Comparison of ENCODE assay signal across 19 cellular contexts in the genomic region with DNA sequence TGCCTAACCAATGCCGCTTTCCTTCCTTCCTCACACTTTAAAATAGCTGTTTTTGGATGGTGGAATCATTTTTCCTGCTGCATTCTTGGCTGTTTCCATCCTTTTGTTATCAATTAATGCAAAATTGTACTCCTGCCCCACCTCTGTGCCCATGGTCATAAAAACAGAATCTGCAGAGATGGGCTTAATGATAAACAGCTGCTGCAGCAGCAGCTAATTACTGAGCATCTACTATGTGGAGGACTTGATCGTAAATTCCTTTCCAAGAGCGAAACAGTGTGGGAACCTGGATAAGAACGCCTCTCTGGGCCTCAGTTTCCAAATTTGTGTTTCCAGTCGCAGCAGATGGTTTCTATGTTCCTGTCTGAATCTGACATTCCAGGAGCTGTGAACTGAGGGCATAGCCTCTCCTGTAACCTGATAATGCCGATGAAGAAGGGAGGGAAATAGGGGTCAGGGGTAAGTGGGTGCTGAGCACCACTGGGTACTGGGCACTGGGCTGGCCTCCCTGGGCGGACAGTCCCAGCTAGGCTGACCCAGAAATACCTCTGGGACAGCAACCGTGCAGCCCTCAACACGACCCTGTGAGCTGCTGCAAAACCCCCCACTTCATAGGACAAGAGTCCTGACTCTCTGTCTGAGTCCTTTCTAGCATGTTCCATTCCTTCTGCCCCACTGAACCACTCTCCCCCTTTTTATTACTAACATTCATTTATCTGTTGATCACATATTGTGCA.
DNase-seq lines count a peak whose midpoint lies in the region; ATAC-seq and TF ChIP-seq lines count a peak whose summit lies in the region.
"Had no signal": no experiment of that assay in that cellular context is flagged by ENCODE, and none has a peak within 500 bp of the region (broad histone marks: within the 10 kb centered on the region; RNA-seq: fewer than 3 reads in every experiment).

No MANE protein-coding gene starts in this region.

- no peaks in the 10 kb centered on the region for H3K36me3 Mint-ChIP-seq in activated CD8-positive, alpha-beta memory T cell treated with anti-CD3 and anti-CD28 coated beads, Interleukin-2, amount 10 ng/mL, durations not matched to agents 7 days and 5 days
- no peaks in the 10 kb centered on the region for H3K36me3 Mint-ChIP-seq in natural killer cell treated with Interleukin-12 subunit alpha and Interleukin-12 subunit beta and Interleukin-15 and Interleukin-18, amount 100 ng/mL, for 72 hours

- H3K9me3 Mint-ChIP-seq in activated CD8-positive, alpha-beta memory T cell treated with anti-CD3 and anti-CD28 coated beads, Interleukin-2, amount 10 ng/mL, durations not matched to agents 7 days and 5 days (ENCODE audit: low read depth): no peaks in the 10 kb centered on the region
- H3K9me3 Mint-ChIP-seq in natural killer cell treated with Interleukin-12 subunit alpha and Interleukin-12 subunit beta and Interleukin-15 and Interleukin-18, amount 100 ng/mL, for 72 hours: no peaks in the 10 kb centered on the region

- H3K27me3 ChIP-seq in WERI-Rb-1 (ENCODE audit: insufficient read depth, low read depth, severe bottlenecking): no peaks in the 10 kb centered on the region
- no peaks in the 10 kb centered on the region for H3K27me3 ChIP-seq in upper lobe of right lung
- no peaks in the 10 kb centered on the region for H3K27me3 ChIP-seq in hepatocyte

- no peak overlapping the region for H3K27ac ChIP-seq in WERI-Rb-1
- no peak overlapping the region for H3K27ac ChIP-seq in upper lobe of right lung
- H3K27ac ChIP-seq in hepatocyte: no peak overlapping the region
- H3K27ac ChIP-seq: A549, RWPE1 had no signal

- TF ChIP-seq CTCF in WERI-Rb-1 (IDR thresholded peaks at IDR 0.05; ENCODE audit: low read depth, low read length): no peak
- no peak for TF ChIP-seq CTCF in upper lobe of right lung (IDR thresholded peaks at IDR 0.05)
- TF ChIP-seq CTCF in hepatocyte (IDR thresholded peaks at IDR 0.05; ENCODE audit: poor library complexity): no peak

- H3K36me3 ChIP-seq in WERI-Rb-1: no peaks in the 10 kb centered on the region
- no peaks in the 10 kb centered on the region for H3K36me3 ChIP-seq in upper lobe of right lung
- no peaks in the 10 kb centered on the region for H3K36me3 ChIP-seq in hepatocyte (replicated peaks; ENCODE audit: insufficient read depth, low read depth)

- CTCF ChIA-PET in activated CD8-positive, alpha-beta memory T cell treated with anti-CD3 and anti-CD28 coated beads, Interleukin-2, amount 10 ng/mL, durations not matched to agents 7 days and 5 days (lab: Charles Lee): interaction anchor here (1.2 kb wide), 1 partner anchor 19 kb away, joined by 3 read pairs; no protein-coding TSS in a partner anchor

- DNase-seq in activated CD8-positive, alpha-beta memory T cell treated with anti-CD3 and anti-CD28 coated beads, Interleukin-2, amount 50 U/mL, for 48 hours: peak; percentile 18
- DNase-seq in activated CD8-positive, alpha-beta memory T cell treated with anti-CD3 and anti-CD28 coated beads, Interleukin-2, amount 10 ng/mL, durations not matched to agents 7 days and 5 days: no peak
- DNase-seq in WERI-Rb-1 (peak; percentile 0), upper lobe of right lung (peak; percentile 30), DMS153 (lab: John Stamatoyannopoulos, UW) (no peak), hepatocyte (ENCODE audit: low spot score) (no peak)
- DNase-seq in natural killer cell treated with Interleukin-12 subunit alpha and Interleukin-12 subunit beta and Interleukin-15 and Interleukin-18, amount 100 ng/mL, for 72 hours (ENCODE audit: low spot score): peak; percentile 23
- DNase-seq: Calu3; DND-41; GF-D8; GOT3; NCI-H1436 treated with DMSO at 0.1 percent for 48 hours; NCI-H2081; NCI-H226; NCI-H526; NK-92 treated with Interleukin-12 subunit alpha and Interleukin-12 subunit beta, amount 100 ng/mL, for 24 hours; OCI-M1 had no signal

- H3K9me3 ChIP-seq in WERI-Rb-1 (ENCODE audit: severe bottlenecking) (no peaks in the 10 kb centered on the region), upper lobe of right lung (no peaks in the 10 kb centered on the region), hepatocyte (ENCODE audit: low read depth) (no peaks in the 10 kb centered on the region)
- H3K9me3 ChIP-seq: A549 had no signal

- H3K27me3 Mint-ChIP-seq in activated CD8-positive, alpha-beta memory T cell treated with anti-CD3 and anti-CD28 coated beads, Interleukin-2, amount 10 ng/mL, durations not matched to agents 7 days and 5 days: no peaks in the 10 kb centered on the region
- H3K27me3 Mint-ChIP-seq in natural killer cell treated with Interleukin-12 subunit alpha and Interleukin-12 subunit beta and Interleukin-15 and Interleukin-18, amount 100 ng/mL, for 72 hours: peaks cover 39 to 43% of the 10 kb centered on the region in 2 donors

- no peak overlapping the region for H3K4me2 ChIP-seq in hepatocyte
- H3K4me2 ChIP-seq: A549 had no signal

- WGBS in hepatocyte (ENCODE audit: low lambda C conversion rate, missing lambda C conversion rate): 69% methylated on average over 9 of the region's 9 CpGs

- H3K4me1 Mint-ChIP-seq in activated CD8-positive, alpha-beta memory T cell treated with anti-CD3 and anti-CD28 coated beads, Interleukin-2, amount 10 ng/mL, durations not matched to agents 7 days and 5 days: peaks cover 18% of the 10 kb centered on the region
- H3K4me1 Mint-ChIP-seq in natural killer cell treated with Interleukin-12 subunit alpha and Interleukin-12 subunit beta and Interleukin-15 and Interleukin-18, amount 100 ng/mL, for 72 hours (ENCODE audit: low read depth in 2 of 2): peaks cover 45 to 53% of the 10 kb centered on the region in 2 donors

- H3K4me3 ChIP-seq in WERI-Rb-1 (ENCODE audit: low read depth, low read length) (no peak overlapping the region), upper lobe of right lung (no peak overlapping the region), hepatocyte (no peak overlapping the region)
- H3K4me3 ChIP-seq: A549 had no signal

- ATAC-seq in activated CD8-positive, alpha-beta memory T cell treated with anti-CD3 and anti-CD28 coated beads, Interleukin-2, amount 10 ng/mL, durations not matched to agents 7 days and 5 days: no peak
- ATAC-seq in natural killer cell treated with Interleukin-12 subunit alpha and Interleukin-12 subunit beta and Interleukin-15 and Interleukin-18, amount 100 ng/mL, for 72 hours: no peak
- ATAC-seq in upper lobe of right lung: no peak
- ATAC-seq: A549 had no signal

- intact Hi-C loops in upper lobe of right lung (cut with DNase I): no loop called here

- no peaks in the 10 kb centered on the region for H3K79me2 ChIP-seq in hepatocyte

- no peak overlapping the region for H3K27ac Mint-ChIP-seq in activated CD8-positive, alpha-beta memory T cell treated with anti-CD3 and anti-CD28 coated beads, Interleukin-2, amount 10 ng/mL, durations not matched to agents 7 days and 5 days
- H3K27ac Mint-ChIP-seq in natural killer cell treated with Interleukin-12 subunit alpha and Interleukin-12 subunit beta and Interleukin-15 and Interleukin-18, amount 100 ng/mL, for 72 hours: no peak overlapping the region

- H3K9me2 ChIP-seq in hepatocyte (replicated peaks; ENCODE audit: insufficient read depth): no peaks in the 10 kb centered on the region

- no peak overlapping the region for H2AFZ ChIP-seq in hepatocyte

- no peaks in the 10 kb centered on the region for H4K20me1 ChIP-seq in hepatocyte (ENCODE audit: insufficient read depth, poor library complexity, severe bottlenecking)

- H3K4me1 ChIP-seq in upper lobe of right lung: no peaks in the 10 kb centered on the region
- peaks cover 26% of the 10 kb centered on the region for H3K4me1 ChIP-seq in hepatocyte (ENCODE audit: insufficient read depth)
- H3K4me1 ChIP-seq: A549 had no signal

- no peak overlapping the region for H3K4me3 Mint-ChIP-seq in activated CD8-positive, alpha-beta memory T cell treated with anti-CD3 and anti-CD28 coated beads, Interleukin-2, amount 10 ng/mL, durations not matched to agents 7 days and 5 days
- peak overlapping the region; percentile 38 for H3K4me3 Mint-ChIP-seq in natural killer cell treated with Interleukin-12 subunit alpha and Interleukin-12 subunit beta and Interleukin-15 and Interleukin-18, amount 100 ng/mL, for 72 hours

Comparison
In these comparisons a context has a peak if more than half of its experiments do, and no peak if none do; other contexts are left out.
1. DNase-seq: peak in activated CD8-positive, alpha-beta memory T cell treated with anti-CD3 and anti-CD28 coated beads, Interleukin-2, amount 50 U/mL, for 48 hours (single experiment), WERI-Rb-1 (single experiment), natural killer cell treated with Interleukin-12 subunit alpha and Interleukin-12 subunit beta and Interleukin-15 and Interleukin-18, amount 100 ng/mL, for 72 hours (single experiment) and upper lobe of right lung (single experiment); none in activated CD8-positive, alpha-beta memory T cell treated with anti-CD3 and anti-CD28 coated beads, Interleukin-2, amount 10 ng/mL, durations not matched to agents 7 days and 5 days (single experiment), DMS153 (single experiment) and hepatocyte (single experiment).